In the genomic region with DNA sequence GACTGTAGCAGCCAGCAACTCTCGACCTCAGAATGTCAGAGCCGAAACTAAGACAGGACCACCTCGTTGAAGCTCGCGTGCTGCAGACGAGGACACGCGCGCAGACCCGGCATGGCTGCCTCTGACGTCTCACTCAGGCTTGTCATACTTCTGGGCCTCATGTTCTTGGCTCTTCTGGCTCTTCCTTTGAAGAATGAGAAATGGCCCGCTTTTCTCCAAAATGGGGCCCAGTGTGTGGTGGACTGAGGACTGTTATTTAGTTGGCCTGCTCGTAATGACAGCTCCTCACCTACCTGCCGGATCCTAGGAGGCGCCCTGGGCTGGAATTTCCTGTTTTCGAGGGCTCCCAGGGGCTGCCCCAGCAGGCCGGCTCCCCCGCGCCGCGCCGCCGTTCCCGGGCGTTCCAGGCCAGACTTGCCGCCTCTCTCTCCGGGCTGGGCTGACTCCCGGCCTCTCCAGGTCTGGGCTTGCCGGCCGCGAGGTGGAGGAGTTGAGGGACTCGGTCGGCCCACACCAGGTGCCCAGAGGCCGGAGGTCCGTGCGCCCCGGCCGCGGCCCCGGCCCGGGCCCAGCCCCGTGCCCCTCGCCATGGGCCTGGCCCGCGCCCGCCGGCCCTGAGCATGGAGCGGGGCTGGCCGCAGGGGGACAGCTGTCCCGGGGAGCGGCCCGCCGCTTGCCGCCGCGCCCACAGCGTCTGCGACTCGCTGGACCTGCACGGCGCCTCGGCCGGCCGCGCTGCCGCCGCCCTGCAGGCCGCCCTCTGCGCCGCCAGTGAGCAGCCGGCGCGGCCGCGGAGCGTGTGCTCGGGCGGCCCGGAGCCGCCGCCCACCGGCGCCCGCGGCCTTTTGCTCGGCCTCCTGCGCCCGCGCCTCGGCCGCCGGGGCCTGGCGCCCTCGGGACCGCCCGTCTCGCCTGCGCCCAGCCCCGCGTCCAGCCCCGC, we compare ENCODE assay signal across 2 cellular contexts.
TF ChIP-seq lines count a peak whose summit lies in the region.

No MANE protein-coding gene starts in this region.

TF ChIP-seq in Ishikawa, 13 proteins besides CTCF, POLR2A, EP300 and RAD21:
- TF ChIP-seq NFIC (IDR thresholded peaks at IDR 0.05) (peak; percentile 3; the same call in 1 of the 2 replicates), TCF12 (IDR thresholded peaks at IDR 0.05; ENCODE audit: low read depth) (no peak), YY1 (IDR thresholded peaks at IDR 0.05; ENCODE audit: low read depth) (0 out of 2 replicates have a peak, but pooled peaks have one; percentile 27), CREB1 (IDR thresholded peaks at IDR 0.05; ENCODE audit: low read depth) (no peak), FOXM1 (IDR thresholded peaks at IDR 0.05; ENCODE audit: borderline replicate concordance, low read depth) (no peak), TEAD4 (IDR thresholded peaks at IDR 0.05) (peak; percentile 42; the same call in 1 of the 2 replicates), TAF1 (IDR thresholded peaks at IDR 0.05; ENCODE audit: low read depth) (peak; percentile 37; the same call in 1 of the 2 replicates), EGR1 (IDR thresholded peaks at IDR 0.05) (no peak), ZBTB7A (IDR thresholded peaks at IDR 0.05; ENCODE audit: low read depth) (0 out of 2 replicates have a peak, but pooled peaks have one; percentile 43), CEBPB (IDR thresholded peaks at IDR 0.05) (no peak), USF1 (IDR thresholded peaks at IDR 0.05) (no peak)
- TF ChIP-seq, protein P1, sequence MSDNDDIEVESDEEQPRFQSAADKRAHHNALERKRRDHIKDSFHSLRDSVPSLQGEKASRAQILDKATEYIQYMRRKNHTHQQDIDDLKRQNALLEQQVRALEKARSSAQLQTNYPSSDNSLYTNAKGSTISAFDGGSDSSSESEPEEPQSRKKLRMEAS (IDR thresholded peaks at IDR 0.05) = no peak
- TF ChIP-seq, protein P2, sequence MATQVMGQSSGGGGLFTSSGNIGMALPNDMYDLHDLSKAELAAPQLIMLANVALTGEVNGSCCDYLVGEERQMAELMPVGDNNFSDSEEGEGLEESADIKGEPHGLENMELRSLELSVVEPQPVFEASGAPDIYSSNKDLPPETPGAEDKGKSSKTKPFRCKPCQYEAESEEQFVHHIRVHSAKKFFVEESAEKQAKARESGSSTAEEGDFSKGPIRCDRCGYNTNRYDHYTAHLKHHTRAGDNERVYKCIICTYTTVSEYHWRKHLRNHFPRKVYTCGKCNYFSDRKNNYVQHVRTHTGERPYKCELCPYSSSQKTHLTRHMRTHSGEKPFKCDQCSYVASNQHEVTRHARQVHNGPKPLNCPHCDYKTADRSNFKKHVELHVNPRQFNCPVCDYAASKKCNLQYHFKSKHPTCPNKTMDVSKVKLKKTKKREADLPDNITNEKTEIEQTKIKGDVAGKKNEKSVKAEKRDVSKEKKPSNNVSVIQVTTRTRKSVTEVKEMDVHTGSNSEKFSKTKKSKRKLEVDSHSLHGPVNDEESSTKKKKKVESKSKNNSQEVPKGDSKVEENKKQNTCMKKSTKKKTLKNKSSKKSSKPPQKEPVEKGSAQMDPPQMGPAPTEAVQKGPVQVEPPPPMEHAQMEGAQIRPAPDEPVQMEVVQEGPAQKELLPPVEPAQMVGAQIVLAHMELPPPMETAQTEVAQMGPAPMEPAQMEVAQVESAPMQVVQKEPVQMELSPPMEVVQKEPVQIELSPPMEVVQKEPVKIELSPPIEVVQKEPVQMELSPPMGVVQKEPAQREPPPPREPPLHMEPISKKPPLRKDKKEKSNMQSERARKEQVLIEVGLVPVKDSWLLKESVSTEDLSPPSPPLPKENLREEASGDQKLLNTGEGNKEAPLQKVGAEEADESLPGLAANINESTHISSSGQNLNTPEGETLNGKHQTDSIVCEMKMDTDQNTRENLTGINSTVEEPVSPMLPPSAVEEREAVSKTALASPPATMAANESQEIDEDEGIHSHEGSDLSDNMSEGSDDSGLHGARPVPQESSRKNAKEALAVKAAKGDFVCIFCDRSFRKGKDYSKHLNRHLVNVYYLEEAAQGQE (IDR thresholded peaks at IDR 0.05; ENCODE audit: low read depth) = no peak

TF ChIP-seq in H1, 55 proteins besides CTCF, POLR2A, EP300 and RAD21:
- TF ChIP-seq KDM4A (IDR thresholded peaks at IDR 0.05; ENCODE audit: low read depth, low read length, severe bottlenecking) (peak; percentile 24), TAF1 (IDR thresholded peaks at IDR 0.05; ENCODE audit: low read depth, low read length) (peak; percentile 33; the same call in 1 of the 2 replicates), CTBP2 (IDR thresholded peaks at IDR 0.05; ENCODE audit: borderline replicate concordance, insufficient read depth, insufficient read length, low read length) (no peak), SUZ12 (IDR thresholded peaks at IDR 0.05; ENCODE audit: low read length) (no peak), SP1 (IDR thresholded peaks at IDR 0.05; ENCODE audit: low read depth, low read length) (peak; percentile 65; the same call in 1 of the 2 replicates), EZH2 (IDR thresholded peaks at IDR 0.05; ENCODE audit: low read depth, low read length, severe bottlenecking) (peak; percentile 29), JUND (IDR thresholded peaks at IDR 0.05; ENCODE audit: low read length) (no peak), JUN (IDR thresholded peaks at IDR 0.05; ENCODE audit: low read depth, low read length) (no peak)
TF ChIP-seq in H1: peak in this region for 4.
